In the genomic region with DNA sequence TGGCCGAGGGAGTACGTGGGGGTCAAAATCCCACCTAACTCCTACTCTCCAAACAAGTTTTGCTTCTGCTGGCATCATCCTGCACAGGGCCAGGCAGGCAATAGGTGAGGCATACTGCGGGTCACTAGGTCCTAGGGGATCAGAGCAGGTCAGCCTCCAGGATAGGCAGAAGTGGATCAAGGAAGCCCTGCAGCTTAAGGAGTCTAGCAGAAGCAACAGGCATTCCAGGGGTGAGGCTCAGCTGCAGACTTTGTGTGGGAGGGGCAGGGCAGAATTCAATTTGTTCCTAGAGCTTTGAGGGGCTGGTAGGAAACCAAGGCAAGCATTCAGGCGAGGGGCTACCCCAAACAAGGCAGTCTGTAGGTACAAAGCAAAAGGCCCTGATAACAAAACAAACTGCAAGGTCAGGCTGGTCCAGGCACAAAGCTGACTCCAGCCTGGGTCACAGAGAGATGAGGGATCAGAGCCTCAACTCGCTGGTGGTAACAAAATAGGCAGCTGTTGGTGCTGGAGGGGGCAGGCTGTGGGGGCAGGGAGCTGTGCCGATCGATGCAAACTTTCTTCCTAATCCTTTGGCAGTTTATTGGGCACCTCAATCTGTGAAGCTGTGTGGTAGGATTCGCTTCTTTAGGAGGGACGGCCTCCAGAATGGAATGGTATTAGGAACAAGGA, we compare ENCODE assay signal across 23 cellular contexts.
A peak's percentile ranks its signal among the peaks of the same experiment; 100 is the strongest.
DNase-seq lines count a peak whose midpoint lies in the region; ATAC-seq and TF ChIP-seq lines count a peak whose summit lies in the region.
"Had no signal": no experiment of that assay in that cellular context is flagged by ENCODE, and none has a peak within 500 bp of the region (broad histone marks: within the 10 kb centered on the region; RNA-seq: fewer than 3 reads in every experiment).

No MANE protein-coding gene starts in this region.

- peaks cover 20% of the 10 kb centered on the region for H3K4me1 Mint-ChIP-seq in brain
- peaks cover 18% of the 10 kb centered on the region for H3K4me1 Mint-ChIP-seq in neural progenitor cell
- H3K4me1 Mint-ChIP-seq in type B pancreatic cell (ENCODE audit: unreplicated experiment), result peaks cover 14% of the 10 kb centered on the region
- H3K4me1 Mint-ChIP-seq: CD4-positive, alpha-beta memory T cell had no signal

- H3K36me3 ChIP-seq in neural progenitor cell, result no peaks in the 10 kb centered on the region
- H3K36me3 ChIP-seq: BLaER1 treated with 17β-estradiol and CSF1 and Interleukin-3, amounts not matched to agents 10 nM and 100 nM had no signal

- TF ChIP-seq CTCF in brain (conservative IDR thresholded peaks at IDR 0.05), result no peak
- TF ChIP-seq CTCF in neural progenitor cell (IDR thresholded peaks at IDR 0.05), result no peak
- TF ChIP-seq CTCF in type B pancreatic cell (conservative IDR thresholded peaks at IDR 0.05), result no peak

- H3K9me3 ChIP-seq in neural progenitor cell (ENCODE audit: low read depth), result no peaks in the 10 kb centered on the region
- H3K9me3 ChIP-seq: BLaER1 treated with 17β-estradiol and CSF1 and Interleukin-3, amounts not matched to agents 10 nM and 100 nM; Caco-2 had no signal

- H3K36me3 Mint-ChIP-seq in brain, result no peaks in the 10 kb centered on the region
- no peaks in the 10 kb centered on the region for H3K36me3 Mint-ChIP-seq in neural progenitor cell
- H3K36me3 Mint-ChIP-seq in type B pancreatic cell, result no peaks in the 10 kb centered on the region
- H3K36me3 Mint-ChIP-seq: CD4-positive, alpha-beta memory T cell had no signal

- H3K27ac ChIP-seq in neural progenitor cell, result no peak overlapping the region
- H3K27ac ChIP-seq: 22Rv1; BLaER1 treated with 17β-estradiol and CSF1 and Interleukin-3, amounts not matched to agents 10 nM and 100 nM had no signal

- H3K4me3 ChIP-seq in neural progenitor cell, result no peak overlapping the region
- H3K4me3 ChIP-seq: BLaER1 treated with 17β-estradiol and CSF1 and Interleukin-3, amounts not matched to agents 10 nM and 100 nM; GM12878 had no signal

- H3F3A ChIP-seq in neural progenitor cell (ENCODE audit: low read depth), result peaks cover 23% of the 10 kb centered on the region

- H3K4me2 ChIP-seq in neural progenitor cell, result peak overlapping the region; percentile 70
- H3K4me2 ChIP-seq: BLaER1 treated with 17β-estradiol and CSF1 and Interleukin-3, amounts not matched to agents 10 nM and 100 nM had no signal

- no peak overlapping the region for H2AFZ ChIP-seq in neural progenitor cell (replicated peaks)

- DNase-seq in NCI-H82 (lab: John Stamatoyannopoulos, UW) (peak; percentile 43), NCI-H82 treated with DMSO at 0.1 percent for 48 hours (lab: John Stamatoyannopoulos, UW; ENCODE audit: unreplicated experiment) (no peak), neural progenitor cell (ENCODE audit: low spot score) (peak; percentile 54), type B pancreatic cell (ENCODE audit: extremely low spot score, unreplicated experiment) (no peak), NCI-H1417 (lab: John Stamatoyannopoulos, UW) (no peak), Right ventricle myocardium inferior (ENCODE audit: missing footprints) (no peak)
- DNase-seq: ACHN; Caco-2; CD4-positive, alpha-beta memory T cell; DMS 273 treated with DMSO at 0.1 percent for 48 hours; DMS79 treated with DMSO at 0.1 percent for 48 hours; HCEC 1CT; Kasumi-1; NCI-H1417 treated with DMSO at 0.1 percent for 48 hours; NCI-H1930; NCI-H226; NCI-H524 treated with DMSO at 0.1 percent for 48 hours; SHP77 had no signal

- peak overlapping the region in 3 of 5 experiments; percentile 28 to 85 (median 39) for H3K27ac Mint-ChIP-seq in brain
- H3K27ac Mint-ChIP-seq in neural progenitor cell, result peak overlapping the region; percentile 85
- peak overlapping the region; percentile 67 for H3K27ac Mint-ChIP-seq in type B pancreatic cell
- H3K27ac Mint-ChIP-seq: CD4-positive, alpha-beta memory T cell had no signal

- no peak overlapping the region for H3K9ac ChIP-seq in neural progenitor cell
- H3K9ac ChIP-seq: BLaER1 treated with 17β-estradiol and CSF1 and Interleukin-3, amounts not matched to agents 10 nM and 100 nM had no signal

- H3K4me3 Mint-ChIP-seq in brain (no peak overlapping the region), neural progenitor cell (peak overlapping the region; percentile 27), type B pancreatic cell (no peak overlapping the region)
- H3K4me3 Mint-ChIP-seq: CD4-positive, alpha-beta memory T cell had no signal

- no peaks in the 10 kb centered on the region for H3K27me3 ChIP-seq in neural progenitor cell
- H3K27me3 ChIP-seq: BLaER1 treated with 17β-estradiol and CSF1 and Interleukin-3, amounts not matched to agents 10 nM and 100 nM had no signal

- ATAC-seq in GM18498 (IDR thresholded peaks at IDR 0.05; ENCODE audit: unreplicated experiment) (no peak), Right ventricle myocardium inferior (no peak)
- ATAC-seq: GM12878 had no signal

- H3K9me3 Mint-ChIP-seq in brain (no peaks in the 10 kb centered on the region), neural progenitor cell (no peaks in the 10 kb centered on the region), type B pancreatic cell (no peaks in the 10 kb centered on the region)
- H3K9me3 Mint-ChIP-seq: CD4-positive, alpha-beta memory T cell had no signal

- H3K79me2 ChIP-seq in neural progenitor cell (ENCODE audit: low read depth), result no peaks in the 10 kb centered on the region

- H3K27me3 Mint-ChIP-seq in brain, result peaks cover 6% of the 10 kb centered on the region
- H3K27me3 Mint-ChIP-seq in neural progenitor cell (ENCODE audit: insufficient read depth, low read depth), result peaks cover 6% of the 10 kb centered on the region
- H3K27me3 Mint-ChIP-seq in type B pancreatic cell, result no peaks in the 10 kb centered on the region
- H3K27me3 Mint-ChIP-seq: CD4-positive, alpha-beta memory T cell had no signal

- H3K4me1 ChIP-seq in neural progenitor cell, result peaks cover 11% of the 10 kb centered on the region

- intact Hi-C loops in Right ventricle myocardium inferior (cut with DNase I), result no loop called here

- H4K20me1 ChIP-seq in neural progenitor cell (ENCODE audit: low read depth), result no peaks in the 10 kb centered on the region
- H4K20me1 ChIP-seq: BLaER1 treated with 17β-estradiol and CSF1 and Interleukin-3, amounts not matched to agents 10 nM and 100 nM had no signal

Comparison
In these comparisons a context has a peak if more than half of its experiments do, and no peak if none do; other contexts are left out.
1. DNase-seq: peak in NCI-H82 (single experiment) and neural progenitor cell (single experiment); none in NCI-H82 treated with DMSO at 0.1 percent for 48 hours (single experiment), type B pancreatic cell (single experiment), NCI-H1417 (0 of 3) and Right ventricle myocardium inferior (single experiment).
2. Peak in every context shown above with its lines, with median percentiles within 50 percentile points of each other: H3K27ac Mint-ChIP-seq.